ENCODE assay signal across 8 cellular contexts in genomic region chr10:42638053-42638820, GRCh38. TPM values are rescaled to one million over a fixed set of nuclear protein-coding genes. Genes with fewer than 3 reads are reported as not detected.
DNase-seq lines count a peak whose midpoint lies in the region; ATAC-seq, FAIRE-seq and TF ChIP-seq lines count a peak whose summit lies in the region.

TSS of gene ZNF33B (minus strand) at chr10:42638570. CDS start at chr10:42636928, 1,642 bp downstream.

- H3K9me3 Mint-ChIP-seq in Caco-2 (ENCODE audit: unreplicated experiment) = no peaks in the 10 kb centered on the region
- no peaks in the 10 kb centered on the region for H3K9me3 Mint-ChIP-seq in effector memory CD8-positive, alpha-beta T cell

- H3K4me2 ChIP-seq in mesenchymal stem cell (ENCODE audit: low read length, poor library complexity, severe bottlenecking) = peak within 1 kb of the TSS; percentile 94

- no peaks in the 10 kb centered on the region for H3K9me3 ChIP-seq in Caco-2
- no peaks in the 10 kb centered on the region for H3K9me3 ChIP-seq in mesenchymal stem cell (ENCODE audit: control insufficient read depth, low read length)

- H3K27me3 ChIP-seq in Caco-2 (replicated peaks; ENCODE audit: control insufficient read depth, insufficient read depth, low read length) = no peaks in the 10 kb centered on the region
- H3K27me3 ChIP-seq in mesenchymal stem cell (ENCODE audit: control insufficient read depth in 1 of 2, insufficient read depth in 1 of 2, low read length in 2 of 2) = no peaks in the 10 kb centered on the region

- peak within 1 kb of the TSS; percentile 66 to 90 for H3K4ac ChIP-seq in mesenchymal stem cell (ENCODE audit: low read depth in 1 of 2, low read length in 2 of 2)

- H3K4me1 ChIP-seq in Caco-2 = peaks cover 27% of the 10 kb centered on the region
- peaks cover 7% of the 10 kb centered on the region for H3K4me1 ChIP-seq in mesenchymal stem cell (ENCODE audit: control insufficient read depth, insufficient read depth, low read depth, low read length)

- H2BK15ac ChIP-seq in mesenchymal stem cell (ENCODE audit: low read depth, poor library complexity, severe bottlenecking) = peak within 1 kb of the TSS; percentile 78

- intact Hi-C loops in Caco-2 (cut with micrococcal nuclease; ENCODE audit: unreplicated experiment) = loop anchor here (1.0 to 2.0 kb wide), 4 partner anchors 14 to 144 kb away; partner anchors contain the start of gene BMS1

- H3K4me3 ChIP-seq in Caco-2 (ENCODE audit: low read depth, low read length) (peak within 1 kb of the TSS; percentile 48), mesenchymal stem cell (ENCODE audit: insufficient read depth in 1 of 2, low read depth in 1 of 2, low read length in 2 of 2) (peak within 1 kb of the TSS; percentile 80 to 100)

- peak; percentile 93 for ATAC-seq in GM21381 (IDR thresholded peaks at IDR 0.05; ENCODE audit: unreplicated experiment)
- peak; percentile 91 for ATAC-seq in effector memory CD8-positive, alpha-beta T cell (replicated peaks)

- peak within 1 kb of the TSS; percentile 99 for H2BK120ac ChIP-seq in mesenchymal stem cell (ENCODE audit: low read depth, low read length)

- H3K4me3 Mint-ChIP-seq in Caco-2 (ENCODE audit: unreplicated experiment) = peak within 1 kb of the TSS; percentile 87
- H3K4me3 Mint-ChIP-seq in effector memory CD8-positive, alpha-beta T cell = peak within 1 kb of the TSS; percentile 94 to 96

- peak within 1 kb of the TSS; percentile 82 for H3K27ac ChIP-seq in mesenchymal stem cell (ENCODE audit: low read length, poor library complexity, severe bottlenecking)

- peak within 1 kb of the TSS in 1 of 2 experiments; percentile 83 for H3K23ac ChIP-seq in mesenchymal stem cell (ENCODE audit: low read length in 2 of 2)

- FAIRE-seq in HTR-8/SVneo (lab: Jason Lieb, UNC) = peak; percentile 80

- peaks cover 19% of the 10 kb centered on the region for H3K4me1 Mint-ChIP-seq in Caco-2 (ENCODE audit: low read depth, unreplicated experiment)
- H3K4me1 Mint-ChIP-seq in effector memory CD8-positive, alpha-beta T cell (ENCODE audit: low read depth in 2 of 2) = peaks cover 12 to 32% of the 10 kb centered on the region in 2 donors

- peak within 1 kb of the TSS; percentile 91 for H3K27ac Mint-ChIP-seq in Caco-2 (ENCODE audit: unreplicated experiment)
- H3K27ac Mint-ChIP-seq in effector memory CD8-positive, alpha-beta T cell = peak within 1 kb of the TSS; percentile 95 to 97

- peak within 1 kb of the TSS in 1 of 2 experiments; percentile 99 for H3K14ac ChIP-seq in mesenchymal stem cell (ENCODE audit: low read length in 2 of 2)

- H3K9ac ChIP-seq in mesenchymal stem cell (ENCODE audit: low read length) = peak within 1 kb of the TSS; percentile 95

- H4K91ac ChIP-seq in mesenchymal stem cell (ENCODE audit: low read length) = peak within 1 kb of the TSS; percentile 93

- TF ChIP-seq CTCF in Caco-2 (IDR thresholded peaks at IDR 0.05; ENCODE audit: insufficient read depth in 1 of 2, low read depth in 1 of 2, low read length in 1 of 2, severe bottlenecking in 1 of 2, unreplicated experiment in 1 of 2) = no peak

- no peak within 1 kb of the TSS for H2AK5ac ChIP-seq in mesenchymal stem cell (ENCODE audit: low read length, severe bottlenecking)

- H3K18ac ChIP-seq in mesenchymal stem cell (ENCODE audit: low read depth in 1 of 2, low read length in 2 of 2) = peak within 1 kb of the TSS; percentile 86 to 92

- H2BK5ac ChIP-seq in mesenchymal stem cell (ENCODE audit: low read depth, low read length, poor library complexity, severe bottlenecking) = peak within 1 kb of the TSS; percentile 80

- POLR2A ChIA-PET in Caco-2 (lab: Charles Lee) = no interaction called here

- H3K36me3 ChIP-seq in Caco-2 (ENCODE audit: control insufficient read depth, insufficient read depth, low read length) = no peaks in the 10 kb centered on the region
- H3K36me3 ChIP-seq in mesenchymal stem cell (ENCODE audit: control insufficient read depth in 1 of 2, insufficient read depth in 2 of 2, low read depth in 1 of 2, low read length in 2 of 2) = peaks cover 0 to 3% of the 10 kb centered on the region in 2 experiments

- no TSS peak for BruUV-seq in Caco-2 (replicated peaks; lab: Mats Ljungman, UMichigan)

- H2BK12ac ChIP-seq in mesenchymal stem cell (ENCODE audit: low read length in 2 of 2) = no peak within 1 kb of the TSS

- WGBS in mesenchymal stem cell = under 1% methylated on average over 61 of the region's 62 CpGs

- H4K8ac ChIP-seq in mesenchymal stem cell (ENCODE audit: low read length) = peak within 1 kb of the TSS; percentile 99

- H2AFZ ChIP-seq in mesenchymal stem cell (ENCODE audit: low read depth, low read length) = peak within 1 kb of the TSS; percentile 91

- DNase-seq in Caco-2 (peak; percentile 98 to 99), HTR-8/SVneo (ENCODE audit: insufficient read length, low spot score) (peak; percentile 88), NOMO-1 treated with DMSO at 0.1 percent for 48 hours (lab: John Stamatoyannopoulos, UW; ENCODE audit: unreplicated experiment) (peak; percentile 84), mesenchymal stem cell (peak; percentile 90)
- DNase-seq in activated CD8-positive, alpha-beta memory T cell treated with anti-CD3 and anti-CD28 coated beads for 4 hours (ENCODE audit: low read depth in 2 of 2) = peak; percentile 84 to 89
- DNase-seq in effector memory CD8-positive, alpha-beta T cell = peak; percentile 82 to 88 (median 87)
- DNase-seq in stimulated activated CD8-positive, alpha-beta memory T cell treated with anti-CD3 and anti-CD28 coated beads, Interleukin-12 subunit alpha, Interleukin-12 subunit beta, amount 100 ng/mL, for 24 hours (ENCODE audit: extremely low read depth) = peak; percentile 85

- peaks cover 9% of the 10 kb centered on the region for H3K79me1 ChIP-seq in mesenchymal stem cell (replicated peaks; ENCODE audit: low read length, poor library complexity, severe bottlenecking)

- no peaks in the 10 kb centered on the region for H3K27me3 Mint-ChIP-seq in Caco-2 (ENCODE audit: insufficient read depth, unreplicated experiment)
- H3K27me3 Mint-ChIP-seq in effector memory CD8-positive, alpha-beta T cell = no peaks in the 10 kb centered on the region

- CTCF ChIA-PET in Caco-2 (lab: Charles Lee) = no interaction called here

- H3K36me3 Mint-ChIP-seq in Caco-2 (ENCODE audit: insufficient read depth, unreplicated experiment) = peaks cover 53% of the 10 kb centered on the region
- H3K36me3 Mint-ChIP-seq in effector memory CD8-positive, alpha-beta T cell (ENCODE audit: insufficient read depth) = peaks cover 42% of the 10 kb centered on the region

RNA-seq across cellular contexts. Expression of gene ZNF33B, which starts in this region (rescaled TPM):
- total RNA-seq in Caco-2 (2022) = 43.2 and 43.3 TPM in 2 replicates
- polyA plus RNA-seq in mesenchymal stem cell (2013, experiment 1 of 2) = 3.7 TPM
- polyA plus RNA-seq in mesenchymal stem cell (2013, experiment 2 of 2) = 3.1 TPM

Comparison
In these comparisons a context has a peak if more than half of its experiments do, and no peak if none do; other contexts are left out.
1. Peak in every context shown above with its lines: DNase-seq, ATAC-seq, H3K4me3 ChIP-seq and H3K27ac ChIP-seq.